In genomic region chr20:36050436-36051317, GRCh38 we compare ENCODE assay signal across 1 cellular context.
A peak's percentile ranks its signal among the peaks of the same experiment; 100 is the strongest.
TF ChIP-seq lines count a peak whose summit lies in the region.

No MANE protein-coding gene starts in this region.

TF ChIP-seq in HEK293, 187 proteins besides CTCF, POLR2A, EP300 and RAD21 (continued from another document):
- TF ChIP-seq, protein P1, sequence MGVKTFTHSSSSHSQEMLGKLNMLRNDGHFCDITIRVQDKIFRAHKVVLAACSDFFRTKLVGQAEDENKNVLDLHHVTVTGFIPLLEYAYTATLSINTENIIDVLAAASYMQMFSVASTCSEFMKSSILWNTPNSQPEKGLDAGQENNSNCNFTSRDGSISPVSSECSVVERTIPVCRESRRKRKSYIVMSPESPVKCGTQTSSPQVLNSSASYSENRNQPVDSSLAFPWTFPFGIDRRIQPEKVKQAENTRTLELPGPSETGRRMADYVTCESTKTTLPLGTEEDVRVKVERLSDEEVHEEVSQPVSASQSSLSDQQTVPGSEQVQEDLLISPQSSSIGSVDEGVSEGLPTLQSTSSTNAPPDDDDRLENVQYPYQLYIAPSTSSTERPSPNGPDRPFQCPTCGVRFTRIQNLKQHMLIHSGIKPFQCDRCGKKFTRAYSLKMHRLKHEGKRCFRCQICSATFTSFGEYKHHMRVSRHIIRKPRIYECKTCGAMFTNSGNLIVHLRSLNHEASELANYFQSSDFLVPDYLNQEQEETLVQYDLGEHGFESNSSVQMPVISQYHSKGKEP (tag by site-specific recombination; IDR thresholded peaks at IDR 0.05): no peak
- TF ChIP-seq YY2 (tag by site-specific recombination; IDR thresholded peaks at IDR 0.05): peak; percentile 80
- no peak for TF ChIP-seq ZNF132 (tag by site-specific recombination; IDR thresholded peaks at IDR 0.05; ENCODE audit: borderline replicate concordance)
- peak; percentile 79; the same call in 1 of the 2 replicates for TF ChIP-seq ZFP69B (tag by site-specific recombination; IDR thresholded peaks at IDR 0.05)
- TF ChIP-seq ZNF184 (tag by site-specific recombination; IDR thresholded peaks at IDR 0.05): peak; percentile 36; the same call in 1 of the 2 replicates
- TF ChIP-seq ZNF792 (tag by site-specific recombination; IDR thresholded peaks at IDR 0.05): no peak
- TF ChIP-seq ZSCAN30 (tag by site-specific recombination; IDR thresholded peaks at IDR 0.05): no peak; the same call in 1 of the 2 replicates
- TF ChIP-seq RBAK (tag by site-specific recombination; IDR thresholded peaks at IDR 0.05): no peak
- peak; percentile 80 for TF ChIP-seq ZNF629 (tag by site-specific recombination; IDR thresholded peaks at IDR 0.05)
- no peak for TF ChIP-seq ZNF621 (tag by site-specific recombination; IDR thresholded peaks at IDR 0.05)
- TF ChIP-seq ZNF157 (tag by site-specific recombination; IDR thresholded peaks at IDR 0.05): no peak
- 0 out of 2 replicates have a peak, but pooled peaks have one; percentile 12 for TF ChIP-seq ZNF121 (tag by site-specific recombination; IDR thresholded peaks at IDR 0.05)
- peak; percentile 56; the same call in 1 of the 2 replicates for TF ChIP-seq GLIS2 (tag by site-specific recombination; IDR thresholded peaks at IDR 0.05)
- peak; percentile 81 for TF ChIP-seq ZNF76 (tag by site-specific recombination; IDR thresholded peaks at IDR 0.05; ENCODE audit: borderline replicate concordance, low read depth)
- no peak for TF ChIP-seq ZNF571 (tag by site-specific recombination; IDR thresholded peaks at IDR 0.05)
- TF ChIP-seq ZBTB8A (tag by site-specific recombination; IDR thresholded peaks at IDR 0.05): peak; percentile 52; the same call in 1 of the 2 replicates
- peak; percentile 86 for TF ChIP-seq SP7 (tag by site-specific recombination; IDR thresholded peaks at IDR 0.05)
- TF ChIP-seq ZNF10 (tag by site-specific recombination; IDR thresholded peaks at IDR 0.05): no peak
- no peak for TF ChIP-seq ZNF248 (tag by site-specific recombination; IDR thresholded peaks at IDR 0.05)
- no peak for TF ChIP-seq ZNF585B (tag by site-specific recombination; IDR thresholded peaks at IDR 0.05)
- TF ChIP-seq ZSCAN16 (tag by site-specific recombination; IDR thresholded peaks at IDR 0.05): 0 out of 2 replicates have a peak, but pooled peaks have one; percentile 41
- peak; percentile 85; the same call in 1 of the 2 replicates for TF ChIP-seq ZNF391 (tag by site-specific recombination; IDR thresholded peaks at IDR 0.05; ENCODE audit: borderline replicate concordance, low read depth)
- TF ChIP-seq SCRT1 (tag by site-specific recombination; IDR thresholded peaks at IDR 0.05; ENCODE audit: borderline replicate concordance): 0 out of 2 replicates have a peak, but pooled peaks have one; percentile 33
- TF ChIP-seq KLF7 (tag by site-specific recombination; IDR thresholded peaks at IDR 0.05; ENCODE audit: borderline replicate concordance): peak; percentile 84; the same call in 1 of the 2 replicates
- no peak for TF ChIP-seq ZNF133 (tag by site-specific recombination; IDR thresholded peaks at IDR 0.05)
- TF ChIP-seq SALL2 (tag by site-specific recombination; IDR thresholded peaks at IDR 0.05; ENCODE audit: borderline replicate concordance): no peak
